18 cellular contexts compared by ENCODE assay signal in the genomic region with DNA sequence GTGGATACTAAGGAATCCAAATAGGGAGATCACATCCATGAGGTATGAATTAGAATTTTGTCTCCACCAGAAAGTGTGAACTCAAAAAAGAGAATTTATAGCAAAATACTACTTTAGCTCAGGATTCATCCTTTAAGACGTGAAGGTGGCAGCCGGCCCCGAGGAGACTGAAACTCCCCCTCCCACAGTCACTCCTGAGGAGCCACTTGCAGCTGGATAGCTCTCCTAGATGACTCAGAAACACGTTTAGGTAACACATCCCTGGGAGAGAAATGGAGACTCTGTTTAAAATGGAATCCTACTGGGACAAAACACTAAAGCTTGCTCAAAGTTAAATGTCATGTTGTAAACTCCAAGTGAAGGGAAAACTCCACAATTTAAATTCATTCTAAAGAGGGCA. TPM values are rescaled to one million over a fixed set of nuclear protein-coding genes. Genes with fewer than 3 reads are reported as not detected.
"Had no signal": no experiment of that assay in that cellular context is flagged by ENCODE, and none has a peak within 500 bp of the region (broad histone marks: within the 10 kb centered on the region; RNA-seq: fewer than 3 reads in every experiment).

No MANE protein-coding gene starts in this region.

- H3K9me3 Mint-ChIP-seq: naive thymus-derived CD8-positive, alpha-beta T cell; neural crest cell had no signal

- H3K36me3 Mint-ChIP-seq: naive thymus-derived CD8-positive, alpha-beta T cell had no signal

- DNase-seq: cortex of kidney; effector CD8-positive, alpha-beta T cell; heart right ventricle; hypothalamus; kidney glomerular epithelial cell; mucosa of descending colon; naive thymus-derived CD8-positive, alpha-beta T cell; ovary; right cardiac atrium; stimulated activated CD4-positive, alpha-beta T cell treated with anti-CD3 and anti-CD28 coated beads, Interleukin-2, amount 100 ng/mL, for 48 hours; stimulated activated naive CD4-positive, alpha-beta T cell treated with Interleukin-2 at 50 U/mL for 16 hours; tibial artery; upper lobe of right lung had no signal

- FAIRE-seq: frontal cortex, islet of Langerhans had no signal

- H3K27me3 Mint-ChIP-seq: naive thymus-derived CD8-positive, alpha-beta T cell had no signal

- H3K4me3 Mint-ChIP-seq: naive thymus-derived CD8-positive, alpha-beta T cell; neural crest cell had no signal

- ATAC-seq: esophagus mucosa; heart right ventricle; mucosa of descending colon; naive thymus-derived CD8-positive, alpha-beta T cell; right cardiac atrium; upper lobe of right lung had no signal

RNA-seq across cellular contexts. Expression of a gene that starts 46.3 kb away (rescaled TPM):
- polyA plus RNA-seq: fibroblast of lung had no signal
